Comparison of ENCODE assay signal across 34 cellular contexts in the genomic region with DNA sequence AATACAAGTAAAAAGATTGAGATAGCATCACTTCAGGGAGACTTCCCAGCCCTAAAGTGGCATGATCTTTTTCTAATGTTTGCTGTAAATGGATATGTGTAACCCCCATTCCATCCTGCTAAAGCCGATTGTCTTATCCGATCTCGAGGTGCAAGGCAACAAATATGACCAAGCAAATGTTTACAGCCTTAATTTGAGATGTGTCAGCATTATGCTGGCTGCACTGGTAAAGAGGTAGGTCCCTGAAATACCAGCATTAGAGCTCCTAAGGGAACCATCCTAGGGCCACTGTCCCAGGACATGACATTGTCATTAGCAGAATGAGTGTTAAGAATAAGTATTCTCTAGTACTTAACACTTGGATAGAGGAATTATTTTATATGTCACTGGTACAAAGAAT.
"Had no signal": no experiment of that assay in that cellular context is flagged by ENCODE, and none has a peak within 500 bp of the region (broad histone marks: within the 10 kb centered on the region; RNA-seq: fewer than 3 reads in every experiment).

No MANE protein-coding gene starts in this region.

- H3K27ac ChIP-seq: body of pancreas, brain microvascular endothelial cell, breast epithelium, VCaP had no signal

- H3K9me3 ChIP-seq: body of pancreas, breast epithelium had no signal

- H3K27ac Mint-ChIP-seq: activated B cell treated with CpG ODN at 0.5 μM for 24 hours; activated CD4-positive, alpha-beta memory T cell treated with anti-CD3 and anti-CD28 coated beads, Interleukin-2, amount 10 ng/mL, durations not matched to agents 7 days and 5 days; activated CD4-positive, alpha-beta T cell treated with anti-CD3 and anti-CD28 coated beads, Interleukin-2, amount 10 ng/mL, durations not matched to agents 24 days and 14 days; activated CD8-positive, alpha-beta memory T cell treated with anti-CD3 and anti-CD28 coated beads, Interleukin-2, amount 10 ng/mL, durations not matched to agents 7 days and 5 days; activated CD8-positive, alpha-beta T cell treated with anti-CD3 and anti-CD28 coated beads, Interleukin-2, amount 10 ng/mL, durations not matched to agents 7 days and 5 days; activated naive CD8-positive, alpha-beta T cell; activated naive CD8-positive, alpha-beta T cell treated with anti-CD3 and anti-CD28 coated beads, Interleukin-2, amount 10 ng/mL, durations not matched to agents 7 days and 5 days; activated naive CD8-positive, alpha-beta T cell treated with anti-CD3 and anti-CD28 coated beads, Interleukin-2, amount 50 U/mL, for 24 hours; activated T-cell treated with anti-CD3 and anti-CD28 coated beads, Interleukin-2, amount 50 U/mL, for 24 hours; activated T-helper 2 cell treated with anti-CD3 and anti-CD28 coated beads, Interferon-gamma antibody, Interleukin-2, Interleukin-4, amounts not matched to agents 10 μg/mL and 5 μg/mL and 100 μg/mL, durations not matched to agents 14 hours and 24 hours and 36 hours; T-helper 1 cell treated with Interleukin-12 subunit alpha and Interleukin-12 subunit beta and Interleukin-4 antibody, amounts not matched to agents 30 μg/mL and 1 μg/mL, for 36 hours; T-helper 2 cell treated with Interferon-gamma antibody and Interleukin-4, amounts not matched to agents 5 μg/mL and 100 μg/mL, for 36 hours had no signal

- H3K4me1 Mint-ChIP-seq: activated B cell treated with CpG ODN at 0.5 μM for 24 hours had no signal

- DNase-seq: activated B cell treated with CpG ODN at 0.5 μM for 24 hours; activated CD4-positive, alpha-beta memory T cell treated with anti-CD3 and anti-CD28 coated beads, Interleukin-2, amount 10 ng/mL, durations not matched to agents 7 days and 5 days; activated CD4-positive, alpha-beta T cell treated with anti-CD3 and anti-CD28 coated beads for 4 hours; activated CD4-positive, alpha-beta T cell treated with anti-CD3 and anti-CD28 coated beads, Interleukin-2, amount 10 ng/mL, durations not matched to agents 24 days and 14 days; activated CD4-positive, alpha-beta T cell treated with anti-CD3 and anti-CD28 coated beads, Interleukin-2, amount 50 U/mL, for 48 hours; activated CD4-positive, CD25-positive, alpha-beta regulatory T cell treated with anti-CD3 and anti-CD28 coated beads, Interleukin-2, amount 50 U/mL, for 72 hours; activated CD8-positive, alpha-beta memory T cell treated with anti-CD3 and anti-CD28 coated beads for 24 hours; activated CD8-positive, alpha-beta memory T cell treated with anti-CD3 and anti-CD28 coated beads, Interleukin-2, amount 10 ng/mL, durations not matched to agents 7 days and 5 days; activated CD8-positive, alpha-beta memory T cell treated with anti-CD3 and anti-CD28 coated beads, Interleukin-2, amount 50 U/mL, for 48 hours; activated CD8-positive, alpha-beta T cell treated with anti-CD3 and anti-CD28 coated beads, Interleukin-2, amount 10 ng/mL, durations not matched to agents 7 days and 5 days; activated effector memory CD4-positive, alpha-beta T cell treated with Interleukin-2 at 50 U/mL for 16 hours; activated gamma-delta T cell; activated naive CD4-positive, alpha-beta T cell treated with anti-CD3 and anti-CD28 coated beads, Interleukin-2, amount 50 U/mL, for 16 hours; activated naive CD4-positive, alpha-beta T cell treated with Interleukin-2 at 50 U/mL for 16 hours; activated naive CD8-positive, alpha-beta T cell treated with anti-CD3 and anti-CD28 coated beads, Interleukin-2, amount 10 ng/mL, durations not matched to agents 7 days and 5 days; activated naive CD8-positive, alpha-beta T cell treated with anti-CD3 and anti-CD28 coated beads, Interleukin-2, amount 50 U/mL, for 24 hours; activated T-cell treated with anti-CD3 and anti-CD28 coated beads, Interleukin-2, amount 50 U/mL, for 24 hours; activated T-cell treated with anti-CD3 and anti-CD28 coated beads, Interleukin-2, amount 50 U/mL, for 48 hours; amygdala; aorta; body of pancreas; brain microvascular endothelial cell; central memory CD4-positive, alpha-beta T cell; T-helper 2 cell; T-helper 9 cell had no signal

- H3K9me3 Mint-ChIP-seq: activated B cell treated with CpG ODN at 0.5 μM for 24 hours; activated CD4-positive, alpha-beta memory T cell treated with anti-CD3 and anti-CD28 coated beads, Interleukin-2, amount 10 ng/mL, durations not matched to agents 7 days and 5 days; activated CD4-positive, alpha-beta T cell treated with anti-CD3 and anti-CD28 coated beads, Interleukin-2, amount 10 ng/mL, durations not matched to agents 24 days and 14 days; activated naive CD8-positive, alpha-beta T cell treated with anti-CD3 and anti-CD28 coated beads, Interleukin-2, amount 50 U/mL, for 24 hours; activated T-cell treated with anti-CD3 and anti-CD28 coated beads, Interleukin-2, amount 50 U/mL, for 24 hours; activated T-helper 2 cell treated with anti-CD3 and anti-CD28 coated beads, Interferon-gamma antibody, Interleukin-2, Interleukin-4, amounts not matched to agents 10 μg/mL and 5 μg/mL and 100 μg/mL, durations not matched to agents 14 hours and 24 hours and 36 hours; T-helper 1 cell treated with Interleukin-12 subunit alpha and Interleukin-12 subunit beta and Interleukin-4 antibody, amounts not matched to agents 30 μg/mL and 1 μg/mL, for 36 hours; T-helper 2 cell treated with Interferon-gamma antibody and Interleukin-4, amounts not matched to agents 5 μg/mL and 100 μg/mL, for 36 hours had no signal

- FAIRE-seq: astrocyte, colon, TTC549 had no signal

- H3K4me3 ChIP-seq: body of pancreas, breast epithelium had no signal

- H3K27me3 ChIP-seq: body of pancreas, brain microvascular endothelial cell, breast epithelium had no signal

- H3K27me3 Mint-ChIP-seq: activated B cell treated with CpG ODN at 0.5 μM for 24 hours; activated CD4-positive, alpha-beta memory T cell treated with anti-CD3 and anti-CD28 coated beads, Interleukin-2, amount 10 ng/mL, durations not matched to agents 7 days and 5 days; activated CD4-positive, alpha-beta T cell treated with anti-CD3 and anti-CD28 coated beads, Interleukin-2, amount 10 ng/mL, durations not matched to agents 24 days and 14 days; activated CD8-positive, alpha-beta memory T cell treated with anti-CD3 and anti-CD28 coated beads, Interleukin-2, amount 10 ng/mL, durations not matched to agents 7 days and 5 days; activated naive CD8-positive, alpha-beta T cell; activated naive CD8-positive, alpha-beta T cell treated with anti-CD3 and anti-CD28 coated beads, Interleukin-2, amount 10 ng/mL, durations not matched to agents 7 days and 5 days; activated naive CD8-positive, alpha-beta T cell treated with anti-CD3 and anti-CD28 coated beads, Interleukin-2, amount 50 U/mL, for 24 hours; activated T-cell treated with anti-CD3 and anti-CD28 coated beads, Interleukin-2, amount 50 U/mL, for 24 hours had no signal

- H3K36me3 ChIP-seq: brain microvascular endothelial cell, breast epithelium had no signal

- H3K4me1 ChIP-seq: body of pancreas had no signal

- H3K4me3 Mint-ChIP-seq: activated B cell treated with CpG ODN at 0.5 μM for 24 hours; activated CD4-positive, alpha-beta memory T cell treated with anti-CD3 and anti-CD28 coated beads, Interleukin-2, amount 10 ng/mL, durations not matched to agents 7 days and 5 days; activated CD4-positive, alpha-beta T cell treated with anti-CD3 and anti-CD28 coated beads, Interleukin-2, amount 10 ng/mL, durations not matched to agents 24 days and 14 days; activated CD8-positive, alpha-beta memory T cell treated with anti-CD3 and anti-CD28 coated beads, Interleukin-2, amount 10 ng/mL, durations not matched to agents 7 days and 5 days; activated CD8-positive, alpha-beta T cell treated with anti-CD3 and anti-CD28 coated beads, Interleukin-2, amount 10 ng/mL, durations not matched to agents 7 days and 5 days; activated naive CD8-positive, alpha-beta T cell; activated naive CD8-positive, alpha-beta T cell treated with anti-CD3 and anti-CD28 coated beads, Interleukin-2, amount 10 ng/mL, durations not matched to agents 7 days and 5 days; activated naive CD8-positive, alpha-beta T cell treated with anti-CD3 and anti-CD28 coated beads, Interleukin-2, amount 50 U/mL, for 24 hours; activated T-cell treated with anti-CD3 and anti-CD28 coated beads, Interleukin-2, amount 50 U/mL, for 24 hours; T-helper 1 cell treated with Interleukin-12 subunit alpha and Interleukin-12 subunit beta and Interleukin-4 antibody, amounts not matched to agents 30 μg/mL and 1 μg/mL, for 36 hours; T-helper 2 cell treated with Interferon-gamma antibody and Interleukin-4, amounts not matched to agents 5 μg/mL and 100 μg/mL, for 36 hours had no signal

- ATAC-seq: activated CD8-positive, alpha-beta memory T cell treated with anti-CD3 and anti-CD28 coated beads, Interleukin-2, amount 10 ng/mL, durations not matched to agents 7 days and 5 days; activated CD8-positive, alpha-beta T cell treated with anti-CD3 and anti-CD28 coated beads, Interleukin-2, amount 10 ng/mL, durations not matched to agents 7 days and 5 days; activated naive CD8-positive, alpha-beta T cell treated with anti-CD3 and anti-CD28 coated beads, Interleukin-2, amount 50 U/mL, for 24 hours; body of pancreas had no signal
